ENCODE assay signal across 9 cellular contexts in the genomic region with DNA sequence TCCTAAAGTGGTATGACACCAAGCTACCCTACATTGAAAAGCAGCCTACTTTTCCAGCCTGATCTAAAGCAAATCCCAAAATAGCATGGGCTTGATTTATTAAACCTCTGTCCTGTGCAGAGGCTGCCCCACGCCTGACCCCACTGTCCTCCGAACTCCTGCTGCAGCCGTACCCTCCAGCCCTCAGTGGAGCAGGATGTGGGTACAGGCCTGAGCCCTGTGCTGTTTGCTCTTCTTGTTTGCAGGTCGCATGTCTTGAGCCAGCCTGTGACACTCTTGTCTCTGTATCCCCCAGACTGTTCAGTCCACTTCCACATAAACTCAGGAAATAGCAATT.
DNase-seq lines count a peak whose midpoint lies in the region; FAIRE-seq and TF ChIP-seq lines count a peak whose summit lies in the region.
"Had no signal": no experiment of that assay in that cellular context is flagged by ENCODE, and none has a peak within 500 bp of the region (broad histone marks: within the 10 kb centered on the region; RNA-seq: fewer than 3 reads in every experiment).

No MANE protein-coding gene starts in this region.

- CTCF ChIA-PET in AG04450 (lab: Charles Lee), result interaction anchor here (0.6 to 1.6 kb wide), 6 partner anchors 44 to 1604 kb away, joined by 3 to 5 read pairs (median 3); no protein-coding TSS in a partner anchor

- DNase-seq in AG04450 (ENCODE audit: low read depth, low spot score) (peak; percentile 6), astrocyte (ENCODE audit: low read depth) (no peak), mesothelial cell of epicardium (ENCODE audit: low spot score in 2 of 2, unreplicated experiment in 2 of 2) (no peak), GM13977 (ENCODE audit: low spot score) (no peak), ureter (ENCODE audit: low spot score) (no peak), posterior vena cava (ENCODE audit: low spot score) (no peak)
- no peak for DNase-seq in effector CD4-positive, alpha-beta T cell
- DNase-seq: cerebellar nuclear complex had no signal

- H3K27me3 ChIP-seq in AG04450 (ENCODE audit: control insufficient read depth, insufficient read depth, low read length) (no peaks in the 10 kb centered on the region), KMS-11 (ENCODE audit: insufficient read depth, low read depth) (no peaks in the 10 kb centered on the region), astrocyte (ENCODE audit: insufficient read depth, low read length) (no peaks in the 10 kb centered on the region)

- H3K4me2 ChIP-seq in KMS-11 (peak overlapping the region; percentile 74), astrocyte (ENCODE audit: low read length) (peak overlapping the region; percentile 59)

- in situ Hi-C loops in GM13977 (cut with MboI; ENCODE audit: low pct_unique_long_range_greater_than_20kb, low sequenced_read_pairs, unreplicated experiment), result no loop called here

- H3K9me3 ChIP-seq in AG04450 (ENCODE audit: control insufficient read depth, insufficient read depth, low read length) (no peaks in the 10 kb centered on the region; the same call in 1 of the 2 replicates), astrocyte (ENCODE audit: insufficient read depth, low read depth, low read length) (no peaks in the 10 kb centered on the region)

- peaks cover 17% of the 10 kb centered on the region; the same call in 1 of the 2 replicates for H3K79me2 ChIP-seq in KMS-11 (ENCODE audit: insufficient read depth, low read depth)
- H3K79me2 ChIP-seq in astrocyte (ENCODE audit: insufficient read depth, low read length), result no peaks in the 10 kb centered on the region

- H3K36me3 Mint-ChIP-seq in astrocyte (ENCODE audit: low read depth, unreplicated experiment), result peaks cover 22% of the 10 kb centered on the region
- peaks cover 21% of the 10 kb centered on the region for H3K36me3 Mint-ChIP-seq in mesothelial cell of epicardium

- H3K36me3 ChIP-seq in KMS-11 (ENCODE audit: insufficient read depth) (no peaks in the 10 kb centered on the region), astrocyte (ENCODE audit: insufficient read depth, low read length) (no peaks in the 10 kb centered on the region)

- H3K4me3 Mint-ChIP-seq in astrocyte (ENCODE audit: unreplicated experiment), result peak overlapping the region; percentile 77
- H3K4me3 Mint-ChIP-seq in mesothelial cell of epicardium, result no peak overlapping the region

- H3K27ac ChIP-seq in AG04450 (ENCODE audit: low read depth, low read length) (peak overlapping the region; percentile 80), KMS-11 (peak overlapping the region; percentile 71), astrocyte (ENCODE audit: low read depth, low read length) (peak overlapping the region; percentile 48)

- no peak overlapping the region for H3K4me3 ChIP-seq in AG04450 (ENCODE audit: low read depth, low read length)
- H3K4me3 ChIP-seq in KMS-11 (IDR thresholded peaks at IDR 0.05; ENCODE audit: insufficient read depth, low read depth, low read length), result no peak overlapping the region
- H3K4me3 ChIP-seq in astrocyte (ENCODE audit: insufficient read depth, low read depth, low read length), result no peak overlapping the region

- FAIRE-seq in astrocyte (lab: Jason Lieb, UNC), result no peak

- intact Hi-C loops in posterior vena cava (cut with DNase I), result no loop called here

- H3K9ac ChIP-seq in KMS-11 (peak overlapping the region; percentile 31; the same call in 1 of the 2 replicates), astrocyte (ENCODE audit: low read length) (peak overlapping the region; percentile 13)

- H3K4me1 ChIP-seq in KMS-11 (ENCODE audit: low read depth, poor library complexity, severe bottlenecking), result peaks cover 73% of the 10 kb centered on the region
- peaks cover 30% of the 10 kb centered on the region for H3K4me1 ChIP-seq in astrocyte (ENCODE audit: insufficient read depth, low read length)

- H3K27me3 Mint-ChIP-seq in astrocyte (ENCODE audit: low read depth, unreplicated experiment), result no peaks in the 10 kb centered on the region
- no peaks in the 10 kb centered on the region for H3K27me3 Mint-ChIP-seq in mesothelial cell of epicardium (ENCODE audit: low read depth)

- H3K9me3 Mint-ChIP-seq in astrocyte (ENCODE audit: unreplicated experiment) (no peaks in the 10 kb centered on the region), mesothelial cell of epicardium (no peaks in the 10 kb centered on the region)

- H3K27ac Mint-ChIP-seq in astrocyte (ENCODE audit: unreplicated experiment) (peak overlapping the region; percentile 94), mesothelial cell of epicardium (peak overlapping the region; percentile 87)

- H4K20me1 ChIP-seq in KMS-11 (ENCODE audit: insufficient read depth), result no peaks in the 10 kb centered on the region
- H4K20me1 ChIP-seq in astrocyte (ENCODE audit: insufficient read depth, low read length), result peaks cover 19% of the 10 kb centered on the region

- TF ChIP-seq CTCF in AG04450 (IDR thresholded peaks at IDR 0.05; ENCODE audit: low read depth, low read length) (no peak), KMS-11 (conservative IDR thresholded peaks at IDR 0.05; ENCODE audit: low read depth, low read length) (no peak), astrocyte (IDR thresholded peaks at IDR 0.05; ENCODE audit: insufficient read depth, low read depth, low read length) (no peak), mesothelial cell of epicardium (IDR thresholded peaks at IDR 0.05; ENCODE audit: unreplicated experiment) (no peak), GM13977 (IDR thresholded peaks at IDR 0.05; ENCODE audit: extremely low read depth, insufficient read depth, missing control alignments) (no peak)

- H3K4me1 Mint-ChIP-seq in astrocyte (ENCODE audit: low read depth, unreplicated experiment) (peaks cover 51% of the 10 kb centered on the region), mesothelial cell of epicardium (peaks cover 38% of the 10 kb centered on the region)

- POLR2A ChIA-PET in AG04450 (lab: Yijun Ruan, JAX), result interaction anchor here (0.6 to 1.7 kb wide), 5 partner anchors 15 to 591 kb away, joined by 3 to 6 read pairs (median 5); partner anchors contain the start of gene RPP40

- no peak overlapping the region for H2AFZ ChIP-seq in KMS-11 (ENCODE audit: low read depth)
- H2AFZ ChIP-seq in astrocyte (ENCODE audit: low read depth, low read length), result no peak overlapping the region
